ENCODE assay signal across 1 cellular context in the genomic region with DNA sequence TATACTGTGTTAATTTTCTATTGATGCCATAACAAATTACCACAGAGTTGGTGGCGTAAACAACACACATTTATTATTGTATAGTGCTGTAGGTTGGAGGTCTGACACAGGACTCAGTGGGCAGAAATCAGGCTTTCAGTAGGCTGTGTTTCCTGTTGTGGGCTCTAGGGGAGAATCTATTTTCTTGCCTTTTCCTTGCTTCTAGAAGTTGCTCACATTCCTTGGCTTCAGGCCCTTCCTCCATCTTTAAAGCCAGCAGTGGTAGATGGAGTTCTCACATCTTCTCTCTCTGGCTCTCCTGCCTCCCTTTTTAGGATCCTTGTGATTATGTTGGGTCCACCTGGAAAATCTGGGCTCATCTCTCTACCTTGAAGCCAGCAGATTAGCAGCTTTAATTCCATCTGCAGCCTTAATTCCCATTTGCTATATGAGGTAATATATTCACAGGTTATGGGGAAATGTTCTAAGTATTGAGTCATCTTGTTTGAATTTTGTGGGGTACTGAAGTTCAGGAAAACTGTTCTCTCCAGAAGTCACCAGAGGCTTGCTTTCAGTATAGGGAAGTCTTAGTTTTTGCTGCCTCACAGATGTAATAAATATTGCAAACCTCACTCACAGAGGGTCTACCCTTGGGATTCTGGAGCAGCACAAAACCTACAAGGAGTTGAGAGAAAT.
TF ChIP-seq lines count a peak whose summit lies in the region.

No MANE protein-coding gene starts in this region.

TF ChIP-seq in IMR-90, 13 proteins besides CTCF, POLR2A, EP300 and RAD21:
- TF ChIP-seq, protein P1, sequence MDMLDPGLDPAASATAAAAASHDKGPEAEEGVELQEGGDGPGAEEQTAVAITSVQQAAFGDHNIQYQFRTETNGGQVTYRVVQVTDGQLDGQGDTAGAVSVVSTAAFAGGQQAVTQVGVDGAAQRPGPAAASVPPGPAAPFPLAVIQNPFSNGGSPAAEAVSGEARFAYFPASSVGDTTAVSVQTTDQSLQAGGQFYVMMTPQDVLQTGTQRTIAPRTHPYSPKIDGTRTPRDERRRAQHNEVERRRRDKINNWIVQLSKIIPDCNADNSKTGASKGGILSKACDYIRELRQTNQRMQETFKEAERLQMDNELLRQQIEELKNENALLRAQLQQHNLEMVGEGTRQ (IDR thresholded peaks at IDR 0.05; ENCODE audit: low read depth, low read length), result no peak
- TF ChIP-seq BHLHE40 (IDR thresholded peaks at IDR 0.05; ENCODE audit: low read depth, low read length) (no peak), CEBPB (IDR thresholded peaks at IDR 0.05; ENCODE audit: low read depth, low read length) (no peak), MXI1 (IDR thresholded peaks at IDR 0.05; ENCODE audit: borderline replicate concordance, low read depth, low read length) (no peak), MAFK (IDR thresholded peaks at IDR 0.05; ENCODE audit: low read depth, low read length) (no peak), FOS (IDR thresholded peaks at IDR 0.05; ENCODE audit: low read depth, low read length) (no peak), NFE2L2 (IDR thresholded peaks at IDR 0.05; ENCODE audit: low read depth, low read length) (no peak), RFX5 (IDR thresholded peaks at IDR 0.05; ENCODE audit: low read depth, low read length) (no peak), RCOR1 (IDR thresholded peaks at IDR 0.05; ENCODE audit: insufficient replicate concordance, low read length) (no peak), MAZ (IDR thresholded peaks at IDR 0.05; ENCODE audit: borderline replicate concordance, low read depth, low read length) (no peak)
- TF ChIP-seq, protein P2, sequence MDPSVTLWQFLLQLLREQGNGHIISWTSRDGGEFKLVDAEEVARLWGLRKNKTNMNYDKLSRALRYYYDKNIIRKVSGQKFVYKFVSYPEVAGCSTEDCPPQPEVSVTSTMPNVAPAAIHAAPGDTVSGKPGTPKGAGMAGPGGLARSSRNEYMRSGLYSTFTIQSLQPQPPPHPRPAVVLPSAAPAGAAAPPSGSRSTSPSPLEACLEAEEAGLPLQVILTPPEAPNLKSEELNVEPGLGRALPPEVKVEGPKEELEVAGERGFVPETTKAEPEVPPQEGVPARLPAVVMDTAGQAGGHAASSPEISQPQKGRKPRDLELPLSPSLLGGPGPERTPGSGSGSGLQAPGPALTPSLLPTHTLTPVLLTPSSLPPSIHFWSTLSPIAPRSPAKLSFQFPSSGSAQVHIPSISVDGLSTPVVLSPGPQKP (IDR thresholded peaks at IDR 0.05; ENCODE audit: borderline replicate concordance, low read depth, low read length), result no peak
